Comparison of ENCODE assay signal across 25 cellular contexts in genomic region chr20:25082498-25082873, GRCh38. TPM values are rescaled to one million over a fixed set of nuclear protein-coding genes. Genes with fewer than 3 reads are reported as not detected.
DNase-seq lines count a peak whose midpoint lies in the region; ATAC-seq and TF ChIP-seq lines count a peak whose summit lies in the region.
"Had no signal": no experiment of that assay in that cellular context is flagged by ENCODE, and none has a peak within 500 bp of the region (broad histone marks: within the 10 kb centered on the region; RNA-seq: fewer than 3 reads in every experiment).

No MANE protein-coding gene starts in this region.

- no peaks in the 10 kb centered on the region for H3K36me3 ChIP-seq in DND-41 (ENCODE audit: insufficient read depth, low read length)
- H3K36me3 ChIP-seq in brain microvascular endothelial cell (replicated peaks) = no peaks in the 10 kb centered on the region
- H3K36me3 ChIP-seq: esophagus squamous epithelium, pancreas had no signal

- H3K4me1 ChIP-seq in DND-41 (ENCODE audit: insufficient read depth, low read length) = peaks cover 45% of the 10 kb centered on the region

- H3K27ac Mint-ChIP-seq in activated CD4-positive, alpha-beta T cell treated with anti-CD3 and anti-CD28 coated beads, Interleukin-2, amount 10 ng/mL, durations not matched to agents 7 days and 5 days = peak overlapping the region; percentile 25
- H3K27ac Mint-ChIP-seq in neural crest cell (ENCODE audit: unreplicated experiment) = no peak overlapping the region
- H3K27ac Mint-ChIP-seq: activated T-helper 2 cell treated with anti-CD3 and anti-CD28 coated beads, Interferon-gamma antibody, Interleukin-2, Interleukin-4, amounts not matched to agents 10 μg/mL and 5 μg/mL and 100 μg/mL, durations not matched to agents 14 hours and 24 hours and 36 hours had no signal

- peaks cover 17% of the 10 kb centered on the region for H3K4me1 Mint-ChIP-seq in activated CD4-positive, alpha-beta T cell treated with anti-CD3 and anti-CD28 coated beads, Interleukin-2, amount 10 ng/mL, durations not matched to agents 7 days and 5 days
- H3K4me1 Mint-ChIP-seq in neural crest cell = peaks cover 12% of the 10 kb centered on the region

- no peaks in the 10 kb centered on the region for H3K9me3 Mint-ChIP-seq in activated CD4-positive, alpha-beta T cell treated with anti-CD3 and anti-CD28 coated beads, Interleukin-2, amount 10 ng/mL, durations not matched to agents 7 days and 5 days
- no peaks in the 10 kb centered on the region for H3K9me3 Mint-ChIP-seq in neural crest cell
- H3K9me3 Mint-ChIP-seq: activated T-helper 2 cell treated with anti-CD3 and anti-CD28 coated beads, Interferon-gamma antibody, Interleukin-2, Interleukin-4, amounts not matched to agents 10 μg/mL and 5 μg/mL and 100 μg/mL, durations not matched to agents 14 hours and 24 hours and 36 hours had no signal

- H3K4me2 ChIP-seq in DND-41 (ENCODE audit: insufficient read depth, low read length) = no peak overlapping the region
- H3K4me2 ChIP-seq: smooth muscle cell had no signal

- H3K4me3 Mint-ChIP-seq in activated CD4-positive, alpha-beta T cell treated with anti-CD3 and anti-CD28 coated beads, Interleukin-2, amount 10 ng/mL, durations not matched to agents 7 days and 5 days = no peak overlapping the region
- H3K4me3 Mint-ChIP-seq in neural crest cell = peak overlapping the region; percentile 28

- H3K27me3 ChIP-seq in DND-41 (ENCODE audit: insufficient read depth, low read length, poor library complexity) (peaks cover 16% of the 10 kb centered on the region), brain microvascular endothelial cell (replicated peaks) (peaks cover 91% of the 10 kb centered on the region)

- no peak overlapping the region for H3K4me3 ChIP-seq in DND-41 (ENCODE audit: low read depth in 1 of 2, low read length in 2 of 2)
- H3K4me3 ChIP-seq in brain microvascular endothelial cell (ENCODE audit: low read depth, low read length) = no peak overlapping the region
- H3K4me3 ChIP-seq: GM23248, hepatocyte, smooth muscle cell had no signal

- no peak overlapping the region for H2AFZ ChIP-seq in DND-41 (ENCODE audit: low read depth, low read length)
- H2AFZ ChIP-seq: GM23248, hepatocyte had no signal

- ATAC-seq in DND-41 (ENCODE audit: insufficient read depth, low read depth) (no peak), HG03342 (IDR thresholded peaks at IDR 0.05; ENCODE audit: unreplicated experiment) (no peak), HG02840 (IDR thresholded peaks at IDR 0.05; ENCODE audit: low FRiP score, unreplicated experiment) (no peak)
- ATAC-seq: left cardiac atrium, pancreas had no signal

- CTCF ChIA-PET in activated CD4-positive, alpha-beta T cell treated with anti-CD3 and anti-CD28 coated beads, Interleukin-2, amount 10 ng/mL, durations not matched to agents 7 days and 5 days (lab: Charles Lee) = interaction anchor here (1.4 kb wide), 1 partner anchor 90 kb away, joined by 3 read pairs; the partner anchor contains the start of gene APMAP

- no peak overlapping the region for H3K9ac ChIP-seq in DND-41 (ENCODE audit: low read depth, low read length)
- H3K9ac ChIP-seq: GM23248 had no signal

- in situ Hi-C loops in brain microvascular endothelial cell (cut with HindIII; ENCODE audit: low pct_ligation_motif_present, low sequenced_read_pairs) = no loop called here

- POLR2A ChIA-PET in activated CD4-positive, alpha-beta T cell treated with anti-CD3 and anti-CD28 coated beads, Interleukin-2, amount 10 ng/mL, durations not matched to agents 7 days and 5 days (lab: Charles Lee) = no interaction called here

- peaks cover 79% of the 10 kb centered on the region for H3K27me3 Mint-ChIP-seq in activated CD4-positive, alpha-beta T cell treated with anti-CD3 and anti-CD28 coated beads, Interleukin-2, amount 10 ng/mL, durations not matched to agents 7 days and 5 days
- peaks cover 96% of the 10 kb centered on the region for H3K27me3 Mint-ChIP-seq in neural crest cell (ENCODE audit: low read depth)

- no peaks in the 10 kb centered on the region for H3K36me3 Mint-ChIP-seq in activated CD4-positive, alpha-beta T cell treated with anti-CD3 and anti-CD28 coated beads, Interleukin-2, amount 10 ng/mL, durations not matched to agents 7 days and 5 days (ENCODE audit: low read depth)
- H3K36me3 Mint-ChIP-seq in neural crest cell (ENCODE audit: low read depth) = no peaks in the 10 kb centered on the region

- H3K27ac ChIP-seq in DND-41 (ENCODE audit: low read length) = no peak overlapping the region
- H3K27ac ChIP-seq in brain microvascular endothelial cell = no peak overlapping the region
- H3K27ac ChIP-seq: esophagus squamous epithelium, GM23248, hepatocyte, pancreas had no signal

- H4K20me1 ChIP-seq in DND-41 (ENCODE audit: insufficient read depth, low read length) = no peaks in the 10 kb centered on the region

- no peaks in the 10 kb centered on the region for H3K79me2 ChIP-seq in DND-41 (ENCODE audit: insufficient read depth, low read length)
- H3K79me2 ChIP-seq: hepatocyte had no signal

- DNase-seq in activated CD4-positive, alpha-beta T cell treated with anti-CD3 and anti-CD28 coated beads, Interleukin-2, amount 10 ng/mL, durations not matched to agents 7 days and 5 days = no peak
- no peak for DNase-seq in activated CD4-positive, alpha-beta T cell treated with anti-CD3 and anti-CD28 coated beads for 1 hour
- DNase-seq in DND-41 (peak; percentile 5), brain microvascular endothelial cell (no peak), neural crest cell (ENCODE audit: low read depth, low spot score) (no peak), amygdala (lab: John Stamatoyannopoulos, UW) (no peak)
- DNase-seq: activated CD4-positive, alpha-beta T cell treated with anti-CD3 and anti-CD28 coated beads, Interleukin-2, amount 50 U/mL, for 1 hour; aorta; Calu3; esophagus squamous epithelium; GM23248; left cardiac atrium; NCI-H1417; NCI-H226; pancreas; stimulated activated naive CD4-positive, alpha-beta T cell treated with Interleukin-2 at 50 U/mL for 16 hours; T-helper 9 cell had no signal

- H3K9me3 ChIP-seq in DND-41 (ENCODE audit: insufficient read depth, low read length, severe bottlenecking) = peaks cover 8% of the 10 kb centered on the region
- H3K9me3 ChIP-seq: esophagus squamous epithelium, pancreas had no signal

- no peak for TF ChIP-seq CTCF in DND-41 (IDR thresholded peaks at IDR 0.05; ENCODE audit: borderline replicate concordance, extremely low read depth, low read length, poor library complexity, severe bottlenecking)
- peak; percentile 20 for TF ChIP-seq CTCF in brain microvascular endothelial cell (IDR thresholded peaks at IDR 0.05; ENCODE audit: low read depth, low read length, missing control alignments)
- no peak for TF ChIP-seq CTCF in neural crest cell (conservative IDR thresholded peaks at IDR 0.05)

RNA-seq across cellular contexts. Expression of gene VSX1, which starts 0.5 kb away (rescaled TPM):
- not detected for total RNA-seq in activated CD4-positive, alpha-beta T cell treated with anti-CD3 and anti-CD28 coated beads, Interleukin-2, amount 10 ng/mL, durations not matched to agents 7 days and 5 days
- total RNA-seq in neural crest cell = 3.8 and 4.2 TPM in 2 replicates
- total RNA-seq: activated T-helper 2 cell treated with anti-CD3 and anti-CD28 coated beads, Interferon-gamma antibody, Interleukin-2, Interleukin-4, amounts not matched to agents 10 μg/mL and 5 μg/mL and 100 μg/mL, durations not matched to agents 14 hours and 24 hours and 36 hours; aorta; Calu3; dermis microvascular lymphatic vessel endothelial cell; esophagus squamous epithelium; GM23248; hepatocyte; LHCN-M2; mucosa of gallbladder; smooth muscle cell had no signal

RNA-seq across cellular contexts. Expression of gene ACSS1, which starts 24.5 kb away (rescaled TPM):
- 10 to 100 TPM; 41.1 to 54.1 TPM for total RNA-seq in activated CD4-positive, alpha-beta T cell treated with anti-CD3 and anti-CD28 coated beads, Interleukin-2, amount 10 ng/mL, durations not matched to agents 7 days and 5 days
- 13.1 and 14.0 TPM in 2 replicates for total RNA-seq in neural crest cell
